In genomic region chr11:114631445-114631965, GRCh38 we compare ENCODE assay signal across 16 cellular contexts. TPM values are rescaled to one million over a fixed set of nuclear protein-coding genes. Genes with fewer than 3 reads are reported as not detected.
"Had no signal": no experiment of that assay in that cellular context is flagged by ENCODE, and none has a peak within 500 bp of the region (broad histone marks: within the 10 kb centered on the region; RNA-seq: fewer than 3 reads in every experiment).

No MANE protein-coding gene starts in this region.

RNA-seq across cellular contexts. Expression of gene NXPE4, which starts 35.9 kb away (rescaled TPM):
- total RNA-seq: activated T-cell treated with anti-CD3 and anti-CD28 coated beads, Interleukin-2, amount 50 U/mL, for 4 hours; endothelial cell of umbilical vein; fibroblast of lung; fibroblast of villous mesenchyme; left cardiac atrium; liver; mammary epithelial cell; mesothelial cell of epicardium; ovary; progenitor cell of endocrine pancreas; renal cortical epithelial cell; sciatic nerve; T-helper 1 cell treated with Interleukin-12 subunit alpha and Interleukin-12 subunit beta and Interleukin-4 antibody, amounts not matched to agents 30 ng/mL and 1 ng/mL, for 36 hours had no signal
- polyA plus RNA-seq: endothelial cell of umbilical vein, fibroblast of lung, keratinocyte, liver, mammary epithelial cell had no signal

RNA-seq across cellular contexts. Expression of gene NXPE2, which starts 46.8 kb away (rescaled TPM):
- total RNA-seq: activated T-cell treated with anti-CD3 and anti-CD28 coated beads, Interleukin-2, amount 50 U/mL, for 4 hours; endothelial cell of umbilical vein; fibroblast of lung; fibroblast of villous mesenchyme; mammary epithelial cell; T-helper 1 cell treated with Interleukin-12 subunit alpha and Interleukin-12 subunit beta and Interleukin-4 antibody, amounts not matched to agents 30 ng/mL and 1 ng/mL, for 36 hours had no signal
- polyA plus RNA-seq: endothelial cell of umbilical vein, esophagus, fibroblast of lung, hepatocyte, liver had no signal
